ENCODE assay signal across 22 cellular contexts in genomic region chr1:217091601-217092000, GRCh38.
"Had no signal": no experiment of that assay in that cellular context is flagged by ENCODE, and none has a peak within 500 bp of the region (broad histone marks: within the 10 kb centered on the region; RNA-seq: fewer than 3 reads in every experiment).

No MANE protein-coding gene starts in this region.

- H3K27me3 ChIP-seq: breast epithelium, ovary had no signal

- H3K27ac Mint-ChIP-seq: activated naive CD4-positive, alpha-beta T cell treated with anti-CD3 and anti-CD28 coated beads, Interleukin-2, amount 50 U/mL, for 72 hours; activated T-cell treated with anti-CD3 and anti-CD28 coated beads, Interleukin-2, amount 50 U/mL, for 24 hours; activated T-helper 17 cell treated with anti-CD3 and anti-CD28 coated beads, Interleukin-2, amount 50 U/mL, for 72 hours; naive B cell; stimulated activated effector memory CD8-positive, alpha-beta T cell treated with anti-CD3 and anti-CD28 coated beads, Interleukin-12 subunit alpha, Interleukin-12 subunit beta, amount 100 ng/mL, for 72 hours; T-helper 1 cell treated with Interleukin-12 subunit alpha and Interleukin-12 subunit beta and Interleukin-4 antibody, amounts not matched to agents 30 μg/mL and 1 μg/mL, for 36 hours; WTC11 had no signal

- H3K4me1 Mint-ChIP-seq: activated T-helper 17 cell treated with anti-CD3 and anti-CD28 coated beads, Interleukin-2, amount 50 U/mL, for 72 hours; stimulated activated effector memory CD8-positive, alpha-beta T cell treated with anti-CD3 and anti-CD28 coated beads, Interleukin-12 subunit alpha, Interleukin-12 subunit beta, amount 100 ng/mL, for 72 hours had no signal

- H3K36me3 ChIP-seq: ascending aorta, breast epithelium, lower lobe of right lung, ovary, stomach, transverse colon had no signal

- DNase-seq: activated CD8-positive, alpha-beta memory T cell treated with anti-CD3 and anti-CD28 coated beads for 24 hours; activated CD8-positive, alpha-beta memory T cell treated with anti-CD3 and anti-CD28 coated beads, Interleukin-2, amount 50 U/mL, for 4 hours; activated T-cell treated with anti-CD3 and anti-CD28 coated beads, Interleukin-2, amount 50 U/mL, for 24 hours; left colon; lower lobe of right lung; mesendoderm; naive B cell; ovary; psoas muscle; right cardiac atrium; stimulated activated CD4-positive, alpha-beta T cell treated with anti-CD3 and anti-CD28 coated beads, Interleukin-2, amount 100 ng/mL, for 24 hours; stomach; T1000; transverse colon had no signal

- H3K4me1 ChIP-seq: ascending aorta, breast epithelium, lower lobe of right lung, psoas muscle had no signal

- H3K9me3 ChIP-seq: ascending aorta, breast epithelium, lower lobe of right lung, ovary, psoas muscle, stomach, transverse colon had no signal

- H3K36me3 Mint-ChIP-seq: stimulated activated effector memory CD8-positive, alpha-beta T cell treated with anti-CD3 and anti-CD28 coated beads, Interleukin-12 subunit alpha, Interleukin-12 subunit beta, amount 100 ng/mL, for 72 hours; WTC11 had no signal

- ATAC-seq: activated naive CD4-positive, alpha-beta T cell treated with anti-CD3 and anti-CD28 coated beads, Interleukin-2, amount 50 U/mL, for 72 hours; activated T-helper 17 cell treated with anti-CD3 and anti-CD28 coated beads, Interleukin-2, amount 50 U/mL, for 72 hours; left colon; lower lobe of right lung; stimulated activated effector memory CD8-positive, alpha-beta T cell treated with anti-CD3 and anti-CD28 coated beads, Interleukin-12 subunit alpha, Interleukin-12 subunit beta, amount 100 ng/mL, for 72 hours; WTC11 had no signal

- H3K4me3 ChIP-seq: ascending aorta, breast epithelium, lower lobe of right lung, ovary, psoas muscle, skin epidermis, stomach, transverse colon had no signal

- H3K9me3 Mint-ChIP-seq: activated T-cell treated with anti-CD3 and anti-CD28 coated beads, Interleukin-2, amount 50 U/mL, for 24 hours; stimulated activated effector memory CD8-positive, alpha-beta T cell treated with anti-CD3 and anti-CD28 coated beads, Interleukin-12 subunit alpha, Interleukin-12 subunit beta, amount 100 ng/mL, for 72 hours; T-helper 1 cell treated with Interleukin-12 subunit alpha and Interleukin-12 subunit beta and Interleukin-4 antibody, amounts not matched to agents 30 μg/mL and 1 μg/mL, for 36 hours; WTC11 had no signal

- H3K4me3 Mint-ChIP-seq: activated T-cell treated with anti-CD3 and anti-CD28 coated beads, Interleukin-2, amount 50 U/mL, for 24 hours; activated T-helper 17 cell treated with anti-CD3 and anti-CD28 coated beads, Interleukin-2, amount 50 U/mL, for 72 hours; naive B cell; stimulated activated effector memory CD8-positive, alpha-beta T cell treated with anti-CD3 and anti-CD28 coated beads, Interleukin-12 subunit alpha, Interleukin-12 subunit beta, amount 100 ng/mL, for 72 hours; T-helper 1 cell treated with Interleukin-12 subunit alpha and Interleukin-12 subunit beta and Interleukin-4 antibody, amounts not matched to agents 30 μg/mL and 1 μg/mL, for 36 hours; WTC11 had no signal
